14 cellular contexts compared by ENCODE assay signal in the genomic region with DNA sequence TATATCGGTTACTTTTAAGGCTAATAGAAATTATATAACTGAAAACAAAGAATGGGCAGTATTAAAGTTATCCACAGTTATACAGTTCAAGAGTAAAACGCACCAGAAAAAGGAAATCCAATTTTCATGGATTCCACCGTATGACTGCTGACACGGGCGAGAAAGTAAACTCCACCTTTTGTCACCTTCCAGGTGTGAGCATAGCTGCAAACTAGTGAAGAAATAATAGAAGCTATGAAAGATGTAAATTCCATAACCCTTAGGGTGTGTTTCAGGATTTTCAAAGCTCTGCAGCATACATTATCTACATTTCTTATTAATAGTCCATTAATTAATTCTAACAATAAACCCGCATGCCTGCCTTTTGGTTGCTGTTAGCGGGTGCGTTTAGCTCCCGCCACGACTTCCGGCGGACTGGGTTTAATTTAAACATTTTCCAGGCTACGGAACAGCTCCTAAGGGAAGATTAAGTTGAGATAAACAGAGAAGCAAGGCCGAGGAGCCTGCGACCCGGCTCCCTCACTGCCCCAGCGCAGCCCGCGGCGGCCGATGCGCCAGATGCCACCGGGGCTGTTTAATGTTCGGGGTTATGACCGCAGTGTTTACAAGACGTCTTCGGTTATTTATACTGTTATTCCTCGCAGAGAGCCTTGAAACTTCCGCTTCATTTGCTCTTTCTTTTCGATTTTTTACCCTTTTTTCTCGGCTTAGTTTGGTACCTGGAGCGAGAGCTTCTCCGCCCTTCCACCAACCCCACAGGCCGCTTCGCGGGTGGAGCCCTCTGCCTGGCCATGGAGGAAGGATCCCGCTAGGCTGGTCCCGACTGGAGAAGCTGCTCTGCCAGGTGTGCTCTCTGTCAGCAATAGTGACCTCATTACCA. TPM values are rescaled to one million over a fixed set of nuclear protein-coding genes. Genes with fewer than 3 reads are reported as not detected.
DNase-seq lines count a peak whose midpoint lies in the region; ATAC-seq and TF ChIP-seq lines count a peak whose summit lies in the region.
"Had no signal": no experiment of that assay in that cellular context is flagged by ENCODE, and none has a peak within 500 bp of the region (broad histone marks: within the 10 kb centered on the region; RNA-seq: fewer than 3 reads in every experiment).

No MANE protein-coding gene starts in this region.

- no peak overlapping the region for H2AK5ac ChIP-seq in mesendoderm (ENCODE audit: low read length)

- WGBS in mesendoderm (ENCODE audit: extremely low coverage, insufficient coverage, low lambda C conversion rate), result no CpG with 5 or more reads among the region's 38 CpGs

- H3K9me3 ChIP-seq in right atrium auricular region, result no peaks in the 10 kb centered on the region
- no peaks in the 10 kb centered on the region for H3K9me3 ChIP-seq in upper lobe of right lung
- H3K9me3 ChIP-seq: mucosa of descending colon had no signal

- H3K4ac ChIP-seq in mesendoderm (ENCODE audit: low read depth, low read length), result no peak overlapping the region

- no peak for TF ChIP-seq CTCF in right atrium auricular region (IDR thresholded peaks at IDR 0.05)
- TF ChIP-seq CTCF in choroid plexus epithelial cell (conservative IDR thresholded peaks at IDR 0.05; ENCODE audit: low read depth, low read length), result peak; percentile 14
- TF ChIP-seq CTCF in upper lobe of right lung (IDR thresholded peaks at IDR 0.05), result no peak

- ATAC-seq in left cardiac atrium (no peak), upper lobe of right lung (no peak), GM21360 (IDR thresholded peaks at IDR 0.05; ENCODE audit: unreplicated experiment) (no peak)
- ATAC-seq: CD8-positive, alpha-beta T cell; mucosa of descending colon had no signal

- H2BK15ac ChIP-seq in mesendoderm (replicated peaks; ENCODE audit: low read depth), result no peak overlapping the region

- no peak overlapping the region for H4K5ac ChIP-seq in mesendoderm (ENCODE audit: low read length)

- DNase-seq in right atrium auricular region (ENCODE audit: low spot score) (no peak), left cardiac atrium (no peak), choroid plexus epithelial cell (ENCODE audit: low read depth) (no peak), mesendoderm (peak; percentile 56), upper lobe of right lung (no peak), AG20443 (ENCODE audit: low spot score) (no peak), SK-N-DZ (ENCODE audit: low spot score) (no peak)
- DNase-seq: activated CD4-positive, alpha-beta T cell treated with anti-CD3 and anti-CD28 coated beads, Interleukin-2, amount 50 U/mL, for 4 hours; aorta; CD8-positive, alpha-beta T cell; NCI-H2171 had no signal

- H3K79me2 ChIP-seq in mesendoderm (ENCODE audit: control insufficient read depth, insufficient read depth, low read length), result no peaks in the 10 kb centered on the region

- peaks cover 0 to 44% of the 10 kb centered on the region in 2 donors for H3K4me1 ChIP-seq in right atrium auricular region
- no peaks in the 10 kb centered on the region for H3K4me1 ChIP-seq in mesendoderm (ENCODE audit: control insufficient read depth, low read depth, low read length)
- peaks cover 6% of the 10 kb centered on the region for H3K4me1 ChIP-seq in upper lobe of right lung

- peaks cover 11 to 53% of the 10 kb centered on the region in 2 donors for H3K27me3 ChIP-seq in right atrium auricular region
- H3K27me3 ChIP-seq in mesendoderm (ENCODE audit: insufficient read depth, low read length, poor library complexity), result peaks cover 48% of the 10 kb centered on the region
- peaks cover 88% of the 10 kb centered on the region for H3K27me3 ChIP-seq in upper lobe of right lung

- H3K23ac ChIP-seq in mesendoderm (ENCODE audit: low read length), result no peak overlapping the region

- H3K36me3 ChIP-seq in right atrium auricular region (no peaks in the 10 kb centered on the region), mesendoderm (ENCODE audit: control insufficient read depth, insufficient read depth, low read length) (no peaks in the 10 kb centered on the region), upper lobe of right lung (no peaks in the 10 kb centered on the region)

- H3K4me3 ChIP-seq in right atrium auricular region (peak overlapping the region; percentile 13 to 53), choroid plexus epithelial cell (ENCODE audit: low read depth, low read length) (peak overlapping the region; percentile 40), mesendoderm (ENCODE audit: low read length) (no peak overlapping the region), upper lobe of right lung (peak overlapping the region; percentile 56)
- H3K4me3 ChIP-seq: mucosa of descending colon had no signal

- intact Hi-C loops in left cardiac atrium (cut with DNase I), result no loop called here
- intact Hi-C loops in upper lobe of right lung (cut with DNase I), result no loop called here

- H3K4me2 ChIP-seq in mesendoderm (ENCODE audit: low read length), result peak overlapping the region; percentile 7

- H3K56ac ChIP-seq in mesendoderm (ENCODE audit: low read length), result no peak overlapping the region

- no peak overlapping the region for H4K8ac ChIP-seq in mesendoderm (ENCODE audit: low read depth, low read length)

- H3K27ac ChIP-seq in right atrium auricular region (peak overlapping the region; percentile 58 to 81), mesendoderm (ENCODE audit: low read depth, low read length) (no peak overlapping the region), upper lobe of right lung (peak overlapping the region; percentile 85)
- H3K27ac ChIP-seq: KMS-11 had no signal

- H2BK5ac ChIP-seq in mesendoderm (ENCODE audit: low read length), result no peak overlapping the region

- H3K79me1 ChIP-seq in mesendoderm (ENCODE audit: low read length), result no peaks in the 10 kb centered on the region

- no peak overlapping the region for H3K9ac ChIP-seq in mesendoderm (ENCODE audit: low read length)
- H3K9ac ChIP-seq: KMS-11 had no signal

- no peak overlapping the region for H3K18ac ChIP-seq in mesendoderm (ENCODE audit: low read length)

- no peak overlapping the region for H2BK120ac ChIP-seq in mesendoderm (ENCODE audit: low read depth, low read length)

RNA-seq across cellular contexts. Expression of a gene that starts 3.8 kb away (rescaled TPM):
- total RNA-seq in right atrium auricular region (10 to 100 TPM in 1 of 2 donors, 1 to 10 TPM in 1; 7.5 to 16.5 TPM), left cardiac atrium (10 to 100 TPM in 1 of 2 donors, 1 to 10 TPM in 1; 7.8 to 18.2 TPM), upper lobe of right lung (56.2 TPM)
- polyA plus RNA-seq in mesendoderm (2013, experiment 1 of 2), result 0.06 TPM
- 0.07 TPM for polyA plus RNA-seq in mesendoderm (2013, experiment 2 of 2)
- not detected in 2 replicates for polyA plus RNA-seq in SK-N-DZ (2014; cell fraction: cytosol; rRNA removed)
- polyA plus RNA-seq in SK-N-DZ (2014; cell fraction: nucleus; rRNA removed), result not detected in 2 replicates
- total RNA-seq: CD8-positive, alpha-beta T cell had no signal
